9 cellular contexts compared by ENCODE assay signal in the genomic region with DNA sequence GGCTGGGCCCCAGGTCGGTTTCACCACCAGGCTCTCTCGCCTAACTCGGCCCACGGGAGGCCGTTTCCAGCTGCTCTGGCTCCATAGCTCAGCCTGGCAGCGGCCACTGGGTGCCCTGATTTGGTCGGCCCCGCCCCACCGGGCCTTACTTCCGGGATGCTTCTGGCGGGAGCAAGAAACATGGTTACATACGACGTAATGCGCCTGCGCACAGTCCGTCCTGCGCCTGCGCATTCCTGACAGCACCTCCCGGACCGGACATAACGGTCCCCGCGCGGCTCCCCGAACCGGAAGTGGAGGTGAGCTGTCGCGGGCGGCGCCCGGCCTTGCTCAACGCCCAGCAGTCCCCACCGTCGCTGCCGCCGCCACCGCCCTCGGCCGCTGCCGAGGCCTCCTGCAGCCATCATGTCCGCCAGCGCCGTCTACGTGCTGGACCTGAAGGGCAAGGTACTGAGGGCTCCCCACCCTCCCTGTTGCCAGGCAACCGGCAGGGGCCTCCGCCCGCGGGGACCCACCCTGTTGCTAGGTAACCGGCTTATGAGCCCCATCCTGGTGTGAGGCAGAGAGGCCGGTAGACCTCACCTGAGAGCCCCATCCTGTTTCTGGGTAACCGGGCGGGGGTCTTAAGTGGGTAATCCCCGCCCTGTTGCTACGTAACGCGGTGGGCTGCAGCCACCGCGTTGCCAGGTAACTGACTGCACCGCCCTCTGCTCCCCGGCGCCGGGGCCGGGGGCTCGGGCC. TPM values are rescaled to one million over a fixed set of nuclear protein-coding genes. Genes with fewer than 3 reads are reported as not detected.
DNase-seq lines count a peak whose midpoint lies in the region; ATAC-seq, FAIRE-seq and TF ChIP-seq lines count a peak whose summit lies in the region.
"Had no signal": no experiment of that assay in that cellular context is flagged by ENCODE, and none has a peak within 500 bp of the region (broad histone marks: within the 10 kb centered on the region; RNA-seq: fewer than 3 reads in every experiment).

TSS of gene AP1M1 (plus strand) at position 290 of the 741 bp plus-strand sequence. CDS start at position 406, 116 bp downstream.

- H3K9me3 ChIP-seq in keratinocyte (ENCODE audit: control insufficient read depth, low read depth, low read length), result no peaks in the 10 kb centered on the region

- H3K27ac ChIP-seq in keratinocyte (ENCODE audit: control insufficient read depth, insufficient read depth, low read length), result peak within 1 kb of the TSS; percentile 55

- H2AFZ ChIP-seq in keratinocyte (ENCODE audit: control insufficient read depth, low read length), result peak within 1 kb of the TSS; percentile 90

- peak; percentile 52 for FAIRE-seq in keratinocyte (lab: Jason Lieb, UNC)
- FAIRE-seq: TTC549 had no signal

- peaks cover 11 to 14% of the 10 kb centered on the region in 2 experiments for H3K36me3 ChIP-seq in keratinocyte (ENCODE audit: control insufficient read depth in 2 of 2, extremely low read depth in 1 of 2, insufficient read depth in 2 of 2, low read length in 2 of 2)

- peak within 1 kb of the TSS; percentile 62 for H3K4me3 ChIP-seq in AG09309 (ENCODE audit: control insufficient read depth, low read depth, low read length)
- peak within 1 kb of the TSS; percentile 78 to 98 (median 86) for H3K4me3 ChIP-seq in keratinocyte (ENCODE audit: control insufficient read depth in 2 of 3, extremely low read depth in 1 of 3, insufficient read depth in 2 of 3, low read depth in 1 of 3, low read length in 3 of 3)

- H3K4me1 ChIP-seq in keratinocyte (ENCODE audit: control insufficient read depth, extremely low read depth, insufficient read depth, low read length), result peaks cover 24% of the 10 kb centered on the region

- peaks cover 3% of the 10 kb centered on the region for H3K9me1 ChIP-seq in keratinocyte (ENCODE audit: control insufficient read depth, extremely low read depth, insufficient read depth, low read length)

- peak within 1 kb of the TSS; percentile 77 for H3K9ac ChIP-seq in keratinocyte (ENCODE audit: control insufficient read depth, extremely low read depth, insufficient read depth, low read length)

- H3K27me3 ChIP-seq in keratinocyte (ENCODE audit: control insufficient read depth, extremely low read depth, insufficient read depth, low read length), result no peaks in the 10 kb centered on the region

- peaks cover 39% of the 10 kb centered on the region for H3K79me2 ChIP-seq in keratinocyte (ENCODE audit: control insufficient read depth, insufficient read depth, low read length)

- dilution Hi-C loops in keratinocyte (cut with MboI; ENCODE audit: extremely low pct_ligation_motif_present, low sequenced_read_pairs), result no loop called here

- H3K4me2 ChIP-seq in keratinocyte (ENCODE audit: control insufficient read depth, extremely low read depth, insufficient read depth, low read depth, low read length), result peak within 1 kb of the TSS; percentile 95

- ATAC-seq in GM19025 (IDR thresholded peaks at IDR 0.05; ENCODE audit: low read depth, unreplicated experiment) (peak; percentile 82), HG03342 (IDR thresholded peaks at IDR 0.05; ENCODE audit: unreplicated experiment) (peak; percentile 89)
- ATAC-seq in activated CD4-positive, CD25-positive, alpha-beta regulatory T cell treated with anti-CD3 and anti-CD28 coated beads, Interleukin-2, amount 50 U/mL, for 24 hours, result peak; percentile 90 to 92

- DNase-seq in AG09309 (ENCODE audit: low read depth), result peak; percentile 89
- DNase-seq in NCI-H446 (lab: John Stamatoyannopoulos, UW), result peak; percentile 95 to 99
- peak; percentile 98 for DNase-seq in cerebellar cortex (ENCODE audit: low spot score)
- DNase-seq in keratinocyte (ENCODE audit: low read depth, low spot score), result peak; percentile 94
- DNase-seq in stimulated activated CD4-positive, alpha-beta T cell treated with anti-CD3 and anti-CD28 coated beads, Interleukin-15, amount 100 ng/mL, for 1 hour (ENCODE audit: low read depth in 1 of 2, low spot score in 1 of 2), result peak; percentile 98 to 99

- peaks cover 2% of the 10 kb centered on the region for H4K20me1 ChIP-seq in keratinocyte (ENCODE audit: control insufficient read depth, extremely low read depth, insufficient read depth, low read length)

- TF ChIP-seq CTCF in AG09309 (IDR thresholded peaks at IDR 0.05; ENCODE audit: control insufficient read depth, insufficient read depth, low read depth, low read length, missing control alignments) (no peak), keratinocyte (optimal IDR thresholded peaks at IDR 0.05 in 1 of 3, IDR thresholded peaks at IDR 0.05 in 1 of 3, conservative IDR thresholded peaks at IDR 0.05 in 1 of 3; ENCODE audit: extremely low read depth in 1 of 3, insufficient read depth in 2 of 3, low read length in 3 of 3) (no peak)

RNA-seq across cellular contexts. Expression of gene AP1M1, which starts in this region (rescaled TPM):
- 27.7 to 44.7 TPM (median 28.7 TPM) in 3 replicates for polyA plus RNA-seq in keratinocyte
- polyA plus RNA-seq in keratinocyte (2011; ENCODE audit: low read depth), result 19.0 TPM
- 30.3 and 44.2 TPM in 2 replicates for polyA plus RNA-seq in keratinocyte (2011; cell fraction: cytosol; rRNA removed)
- 43.1 and 49.9 TPM in 2 replicates for polyA plus RNA-seq in keratinocyte (2011; cell fraction: nucleus; rRNA removed)
- polyA plus RNA-seq in keratinocyte (2012; ENCODE audit: low replicate concordance), result 26.4 and 51.7 TPM in 2 replicates
- 27.8 to 80.5 TPM (median 32.7 TPM) in 3 replicates for polyA minus RNA-seq in keratinocyte
- 55.8 TPM for polyA minus RNA-seq in keratinocyte (2011; cell fraction: cytosol; rRNA and poly(A)+ RNA removed)
- 30.1 and 42.7 TPM in 2 replicates for polyA minus RNA-seq in keratinocyte (2011; cell fraction: nucleus; rRNA and poly(A)+ RNA removed)

Comparison
In these comparisons a context has a peak if more than half of its experiments do, and no peak if none do; other contexts are left out.
1. Peak in every context shown above with its lines: DNase-seq, ATAC-seq, H3K4me3 ChIP-seq and H3K27ac ChIP-seq.